Comparison of ENCODE assay signal across 8 cellular contexts in genomic region chr4:2935762-2936743, GRCh38. TPM values are rescaled to one million over a fixed set of nuclear protein-coding genes. Genes with fewer than 3 reads are reported as not detected.
A peak's percentile ranks its signal among the peaks of the same experiment; 100 is the strongest.
DNase-seq lines count a peak whose midpoint lies in the region; ATAC-seq lines count a peak whose summit lies in the region.

No MANE protein-coding gene starts in this region.

- peaks cover 39% of the 10 kb centered on the region for H3K36me3 ChIP-seq in iPS-18a (ENCODE audit: control insufficient read depth, low read depth, low read length)

- H3K9ac ChIP-seq in iPS-18a (ENCODE audit: low read length): peak overlapping the region; percentile 83

- H3K9me3 ChIP-seq in iPS-18a (ENCODE audit: control insufficient read depth, low read depth, low read length): no peaks in the 10 kb centered on the region

- H3K27me3 ChIP-seq in iPS-18a (ENCODE audit: control insufficient read depth, insufficient read depth, low read length): no peaks in the 10 kb centered on the region

- H3K4me1 ChIP-seq in iPS-18a (ENCODE audit: control insufficient read depth, low read depth, low read length): peaks cover 4% of the 10 kb centered on the region

- no peak overlapping the region for H3K27ac ChIP-seq in iPS-18a (ENCODE audit: low read length)

- no peak for ATAC-seq in HG03135 (IDR thresholded peaks at IDR 0.05; ENCODE audit: unreplicated experiment)
- no peak for ATAC-seq in GM21825 (IDR thresholded peaks at IDR 0.05; ENCODE audit: unreplicated experiment)

- H3K4me3 ChIP-seq in iPS-18a (ENCODE audit: low read length): peak overlapping the region; percentile 94

- DNase-seq in EH (ENCODE audit: low read depth) (peak; percentile 61), NCI-H460 (ENCODE audit: extremely low read depth, low read depth) (peak; percentile 71), retina (no peak)
- peak; percentile 54 for DNase-seq in activated gamma-delta T cell treated with anti-CD3 and anti-CD28 coated beads, Interleukin-2, amount 50 U/mL, for 16 hours (ENCODE audit: low read depth)
- peak; percentile 78 to 79 for DNase-seq in stimulated activated CD4-positive, alpha-beta T cell treated with anti-CD3 and anti-CD28 coated beads, Interleukin-2, amount 100 ng/mL, for 24 hours

RNA-seq across cellular contexts. Expression of gene NOP14, which starts 27.2 kb away (rescaled TPM):
- total RNA-seq in NCI-H460 (2014; rRNA removed; shearing (Covaris generic)): 28.6 and 37.1 TPM in 2 replicates
- polyA plus RNA-seq in NCI-H460 (2014; cell fraction: nucleus; rRNA removed): 15.5 and 16.6 TPM in 2 replicates

RNA-seq across cellular contexts. Expression of gene GRK4, which starts 27.3 kb away (rescaled TPM):
- 1.3 and 2.4 TPM in 2 replicates for total RNA-seq in NCI-H460 (2014; rRNA removed; shearing (Covaris generic))
- 2.8 TPM in 2 replicates for polyA plus RNA-seq in NCI-H460 (2014; cell fraction: nucleus; rRNA removed)
